Comparison of ENCODE assay signal across 25 cellular contexts in the genomic region with DNA sequence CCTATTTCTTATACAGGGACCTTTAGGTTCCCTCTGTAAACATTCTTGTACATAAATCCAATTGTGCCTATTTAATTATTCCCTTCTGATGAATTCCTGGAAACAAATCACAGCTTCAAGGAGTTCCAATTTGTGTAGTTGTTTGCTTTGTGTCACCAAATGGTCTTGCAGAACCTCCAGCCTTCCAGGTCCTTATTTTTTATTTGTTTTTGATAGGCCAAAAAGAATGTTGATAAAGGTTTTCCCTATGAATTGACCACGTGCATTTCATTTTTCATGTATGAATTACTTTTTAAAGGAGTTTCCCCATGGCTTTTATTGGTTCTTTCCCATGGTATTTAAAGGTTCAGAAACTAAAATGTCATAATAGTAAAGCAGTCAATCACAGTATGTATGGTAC.
"Had no signal": no experiment of that assay in that cellular context is flagged by ENCODE, and none has a peak within 500 bp of the region (broad histone marks: within the 10 kb centered on the region; RNA-seq: fewer than 3 reads in every experiment).

No MANE protein-coding gene starts in this region.

- H3K4me3 ChIP-seq: coronary artery, dorsolateral prefrontal cortex, esophagus muscularis mucosa, esophagus squamous epithelium, gastrocnemius medialis, gastroesophageal sphincter, heart left ventricle, heart right ventricle, hepatocyte had no signal

- H3K9me3 ChIP-seq: esophagus muscularis mucosa, esophagus squamous epithelium, gastrocnemius medialis, gastroesophageal sphincter, heart left ventricle, heart right ventricle had no signal

- ATAC-seq: effector memory CD8-positive, alpha-beta T cell; esophagus mucosa; foreskin keratinocyte; gastrocnemius medialis; gastroesophageal sphincter; heart left ventricle; heart right ventricle had no signal

- H3K27ac ChIP-seq: coronary artery, dorsolateral prefrontal cortex, epithelial cell of prostate, esophagus muscularis mucosa, esophagus squamous epithelium, foreskin keratinocyte, gastrocnemius medialis, gastroesophageal sphincter, heart left ventricle, heart right ventricle, hepatocyte had no signal

- H3K4me1 ChIP-seq: esophagus muscularis mucosa, esophagus squamous epithelium, foreskin keratinocyte, gastrocnemius medialis, gastroesophageal sphincter, heart left ventricle, heart right ventricle had no signal

- DNase-seq: cortex of kidney; dermis blood vessel endothelial cell; dorsolateral prefrontal cortex; effector CD4-positive, alpha-beta T cell; effector CD8-positive, alpha-beta T cell; effector memory CD4-positive, alpha-beta T cell; effector memory CD8-positive, alpha-beta T cell; endodermal cell; erythroblast; esophagus squamous epithelium; foreskin fibroblast; foreskin keratinocyte; foreskin melanocyte; gastrocnemius medialis; glutamatergic neuron; head of caudate nucleus; heart left ventricle; heart right ventricle; hippocampal formation had no signal

- H3K27me3 ChIP-seq: dorsolateral prefrontal cortex, esophagus muscularis mucosa, esophagus squamous epithelium, foreskin keratinocyte, gastrocnemius medialis, gastroesophageal sphincter, heart left ventricle, heart right ventricle, hepatocyte had no signal

- H3K36me3 ChIP-seq: esophagus muscularis mucosa, esophagus squamous epithelium, gastrocnemius medialis, gastroesophageal sphincter, heart left ventricle, heart right ventricle had no signal
